In the genomic region with DNA sequence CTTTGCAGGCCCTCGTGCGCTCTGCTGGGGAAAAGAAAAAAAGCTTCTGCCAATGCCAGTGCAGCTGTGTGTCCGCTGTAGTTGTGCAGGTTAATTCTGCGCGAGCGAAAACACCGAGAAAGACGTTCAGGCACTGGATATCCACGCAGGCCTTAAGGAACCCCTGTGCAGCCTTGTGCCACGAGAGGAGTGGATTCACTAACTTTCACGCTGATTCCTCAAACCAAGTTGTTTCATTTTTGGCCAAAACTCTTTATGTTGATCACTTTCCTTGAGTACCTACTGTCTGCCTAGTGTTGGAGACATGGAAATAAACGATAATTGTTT, we compare ENCODE assay signal across 8 cellular contexts. TPM values are rescaled to one million over a fixed set of nuclear protein-coding genes. Genes with fewer than 3 reads are reported as not detected.
A peak's percentile ranks its signal among the peaks of the same experiment; 100 is the strongest.
DNase-seq lines count a peak whose midpoint lies in the region; ATAC-seq and TF ChIP-seq lines count a peak whose summit lies in the region.

No MANE protein-coding gene starts in this region.

- peaks cover 13% of the 10 kb centered on the region for H3K9me1 ChIP-seq in IMR-90 (ENCODE audit: insufficient read depth, low read length)

- H3K23ac ChIP-seq in IMR-90 (ENCODE audit: low read depth, low read length) = peak overlapping the region; percentile 73

- H3K56ac ChIP-seq in IMR-90 (ENCODE audit: extremely low read depth, insufficient read depth, low read length) = peak overlapping the region; percentile 50

- H2AK9ac ChIP-seq in IMR-90 (replicated peaks; ENCODE audit: low read depth, low read length, poor library complexity) = peak overlapping the region; percentile 63

- no peak overlapping the region for H2BK20ac ChIP-seq in IMR-90 (ENCODE audit: low read depth, low read length)

- H3K4me2 ChIP-seq in IMR-90 (ENCODE audit: low read depth, low read length) = peak overlapping the region; percentile 81

- H3K4ac ChIP-seq in IMR-90 (ENCODE audit: low read depth, low read length) = peak overlapping the region; percentile 42

- H3K4me1 ChIP-seq in IMR-90 (ENCODE audit: control insufficient read depth, insufficient read depth, low read length) (peaks cover 21% of the 10 kb centered on the region), ectodermal cell (ENCODE audit: control insufficient read depth, insufficient read depth, low read length) (peaks cover 14% of the 10 kb centered on the region), muscle layer of duodenum (ENCODE audit: control insufficient read depth in 1 of 2, insufficient read depth in 2 of 2, low read length in 2 of 2) (peaks cover 36 to 40% of the 10 kb centered on the region in 2 donors)

- H4K5ac ChIP-seq in IMR-90 (ENCODE audit: low read depth, low read length) = peak overlapping the region; percentile 56

- peak overlapping the region; percentile 58 for H4K91ac ChIP-seq in IMR-90 (ENCODE audit: insufficient read depth, low read depth, low read length)

- no peaks in the 10 kb centered on the region for H3K27me3 ChIP-seq in IMR-90 (ENCODE audit: control insufficient read depth, insufficient read depth, low read length)
- no peaks in the 10 kb centered on the region for H3K27me3 ChIP-seq in ectodermal cell (ENCODE audit: control insufficient read depth, insufficient read depth, low read length, poor library complexity, severe bottlenecking)
- H3K27me3 ChIP-seq in muscle layer of duodenum (ENCODE audit: low read depth, low read length) = no peaks in the 10 kb centered on the region

- H3K18ac ChIP-seq in IMR-90 (ENCODE audit: low read depth, low read length) = peak overlapping the region; percentile 0; the same call in 1 of the 2 replicates

- CTCF ChIA-PET in IMR-90 (lab: Yijun Ruan, JAX) = no interaction called here

- H4K8ac ChIP-seq in IMR-90 (ENCODE audit: low read depth in 2 of 2, low read length in 2 of 2) = peak overlapping the region; percentile 86 to 91

- BruUV-seq in IMR-90 (replicated peaks; lab: Mats Ljungman, UMichigan) = no TSS peak

- peak overlapping the region; percentile 73 for H2BK5ac ChIP-seq in IMR-90 (ENCODE audit: low read depth, low read length, poor library complexity, severe bottlenecking)

- in situ Hi-C loops in IMR-90 (cut with MboI; ENCODE audit: low sequenced_read_pairs) (no loop called here), ACHN (cut with HindIII; ENCODE audit: low pct_ligation_motif_present, low pct_unique_long_range_greater_than_20kb, low sequenced_read_pairs) (no loop called here)

- TF ChIP-seq CTCF in AG10803 (conservative IDR thresholded peaks at IDR 0.05; ENCODE audit: low read length) = no peak
- TF ChIP-seq CTCF in IMR-90 (conservative IDR thresholded peaks at IDR 0.05; ENCODE audit: low read depth, low read length) = no peak

- H3K36me3 ChIP-seq in IMR-90 (ENCODE audit: control insufficient read depth, insufficient read depth, low read length) (no peaks in the 10 kb centered on the region), ectodermal cell (ENCODE audit: control insufficient read depth, insufficient read depth, low read length) (no peaks in the 10 kb centered on the region), muscle layer of duodenum (ENCODE audit: control insufficient read depth in 1 of 2, insufficient read depth in 2 of 2, low read length in 2 of 2) (peaks cover 0 to 3% of the 10 kb centered on the region in 2 donors)

- POLR2A ChIA-PET in IMR-90 (lab: Charles Lee; ENCODE audit: unreplicated experiment) = no interaction called here

- H2AK5ac ChIP-seq in IMR-90 (ENCODE audit: low read depth, low read length) = peak overlapping the region; percentile 24

- no peak for ATAC-seq in IMR-90 (ENCODE audit: low read depth)
- ATAC-seq in GM18517 (IDR thresholded peaks at IDR 0.05; ENCODE audit: unreplicated experiment) = no peak
- no peak for ATAC-seq in GM18870 (IDR thresholded peaks at IDR 0.05; ENCODE audit: unreplicated experiment)

- peaks cover 3 to 22% of the 10 kb centered on the region in 2 experiments; a peak in 2 of 4 replicates for H3K79me1 ChIP-seq in IMR-90 (ENCODE audit: low read depth in 1 of 2, low read length in 2 of 2)

- DNase-seq in AG10803 (ENCODE audit: low read depth) (no peak), IMR-90 (no peak), ACHN (no peak), activated T-cell treated with anti-CD3 and anti-CD28 coated beads for 4 hours (no peak)

- dilution Hi-C loops in IMR-90 (cut with HindIII; ENCODE audit: low sequenced_read_pairs, unreplicated experiment) = no loop called here

- peak overlapping the region; percentile 78 for H3K9ac ChIP-seq in IMR-90 (ENCODE audit: low read depth, low read length)

- H2BK120ac ChIP-seq in IMR-90 (ENCODE audit: low read depth, low read length) = peak overlapping the region; percentile 57; the same call in 1 of the 2 replicates

- H3K4me3 ChIP-seq in AG10803 (ENCODE audit: low read length) (peak overlapping the region; percentile 62), IMR-90 (ENCODE audit: insufficient read depth, low read depth, low read length) (peak overlapping the region; percentile 72), ectodermal cell (ENCODE audit: insufficient read depth, low read depth, low read length) (peak overlapping the region; percentile 93), muscle layer of duodenum (ENCODE audit: low read depth in 1 of 2, low read length in 2 of 2) (peak overlapping the region; percentile 59 to 83)

- H3K9me3 ChIP-seq in IMR-90 (ENCODE audit: control insufficient read depth, insufficient read depth, low read length) = no peaks in the 10 kb centered on the region
- no peaks in the 10 kb centered on the region for H3K9me3 ChIP-seq in ectodermal cell (ENCODE audit: control insufficient read depth, low read length)
- no peaks in the 10 kb centered on the region for H3K9me3 ChIP-seq in muscle layer of duodenum (ENCODE audit: control insufficient read depth in 1 of 2, low read length in 2 of 2)

- TF ChIP-seq RAD21 in IMR-90 (IDR thresholded peaks at IDR 0.05; ENCODE audit: low read length) = no peak

- H3K14ac ChIP-seq in IMR-90 (replicated peaks; ENCODE audit: low read depth, low read length) = peak overlapping the region; percentile 54

- H3K27ac ChIP-seq in IMR-90 (ENCODE audit: insufficient read depth, low read length) = peak overlapping the region; percentile 85
- peak overlapping the region; percentile 99 for H3K27ac ChIP-seq in ectodermal cell (ENCODE audit: insufficient read depth, low read depth, low read length, poor library complexity, severe bottlenecking)
- H3K27ac ChIP-seq in muscle layer of duodenum (ENCODE audit: low read length) = peak overlapping the region; percentile 47

- H2AFZ ChIP-seq in IMR-90 (replicated peaks; ENCODE audit: low read length, poor library complexity) = peak overlapping the region; percentile 95

- no peak for TF ChIP-seq POLR2A in IMR-90 (IDR thresholded peaks at IDR 0.05; ENCODE audit: low read depth, low read length)

- intact Hi-C loops in IMR-90 (cut with micrococcal nuclease) = loop anchor here (5.0 kb wide), 1 partner anchor 525 kb away; no protein-coding TSS in a partner anchor

- WGBS in IMR-90 (ENCODE audit: extremely low coverage in 2 of 2, insufficient read length in 1 of 2), 2 experiments = 0% methylated on average over 2 of the region's 12 CpGs; no CpG with 5 or more reads in 1 of the 2 experiments
- 14% methylated on average over 12 of the region's 12 CpGs for WGBS in ectodermal cell, 2 experiments

- no peak overlapping the region for H2BK15ac ChIP-seq in IMR-90 (ENCODE audit: low read depth, low read length)

- peaks cover 37% of the 10 kb centered on the region for H4K20me1 ChIP-seq in IMR-90 (ENCODE audit: insufficient read depth, low read length)

TF ChIP-seq in IMR-90, 13 proteins besides CTCF, POLR2A, EP300 and RAD21:
- TF ChIP-seq MXI1 (IDR thresholded peaks at IDR 0.05; ENCODE audit: borderline replicate concordance, low read depth, low read length) (no peak), ELK1 (IDR thresholded peaks at IDR 0.05; ENCODE audit: borderline replicate concordance, low read depth, low read length) (no peak), RFX5 (IDR thresholded peaks at IDR 0.05; ENCODE audit: low read depth, low read length) (no peak), CHD1 (IDR thresholded peaks at IDR 0.05; ENCODE audit: low read depth, low read length) (no peak), NFE2L2 (IDR thresholded peaks at IDR 0.05; ENCODE audit: low read depth, low read length) (no peak), FOS (IDR thresholded peaks at IDR 0.05; ENCODE audit: low read depth, low read length) (no peak), CEBPB (IDR thresholded peaks at IDR 0.05; ENCODE audit: low read depth, low read length) (no peak), MAZ (IDR thresholded peaks at IDR 0.05; ENCODE audit: borderline replicate concordance, low read depth, low read length) (no peak), BHLHE40 (IDR thresholded peaks at IDR 0.05; ENCODE audit: low read depth, low read length) (no peak), SMC3 (IDR thresholded peaks at IDR 0.05; ENCODE audit: low read depth, low read length) (no peak), MAFK (IDR thresholded peaks at IDR 0.05; ENCODE audit: low read depth, low read length) (no peak), USF2 (IDR thresholded peaks at IDR 0.05; ENCODE audit: low read depth, low read length) (no peak), RCOR1 (IDR thresholded peaks at IDR 0.05; ENCODE audit: insufficient replicate concordance, low read length) (no peak)

RNA-seq across cellular contexts. Expression of gene SCAF4, which starts 0.6 kb away (rescaled TPM):
- 2.7 and 5.0 TPM in 2 replicates for total RNA-seq in IMR-90 (2012; rRNA removed)
- polyA plus RNA-seq in IMR-90 (2012; rRNA removed) = 9.7 and 12.1 TPM in 2 replicates
- polyA plus RNA-seq in IMR-90 (2012; cell fraction: cytosol; rRNA removed) = 4.5 and 6.3 TPM in 2 replicates
- 22.9 and 37.4 TPM in 2 replicates for polyA plus RNA-seq in IMR-90 (2012; cell fraction: nucleus; rRNA removed; ENCODE audit: low replicate concordance)
- 66.1 TPM for polyA plus RNA-seq in ectodermal cell (2013, experiment 1 of 4)
- polyA plus RNA-seq in ectodermal cell (2013, experiment 2 of 4) = 71.7 TPM
- polyA plus RNA-seq in ectodermal cell (2013, experiment 3 of 4) = 51.2 TPM
- polyA plus RNA-seq in ectodermal cell (2013, experiment 4 of 4) = 61.0 TPM

Comparison
In these comparisons a context has a peak if more than half of its experiments do, and no peak if none do; other contexts are left out.
1. H3K27ac ChIP-seq: peak in every context shown above with its lines; median percentile 99 in ectodermal cell; 85 in IMR-90; 47 in muscle layer of duodenum.